Comparison of ENCODE assay signal across 8 cellular contexts in genomic region chr4:15232725-15233597, GRCh38.
DNase-seq lines count a peak whose midpoint lies in the region; ATAC-seq, FAIRE-seq and TF ChIP-seq lines count a peak whose summit lies in the region.

No MANE protein-coding gene starts in this region.

- H3K36me3 ChIP-seq in left lung = no peaks in the 10 kb centered on the region

- no peak for FAIRE-seq in GM12892 (lab: Jason Lieb, UNC)

- peaks cover 7 to 20% of the 10 kb centered on the region in 2 donors for H3K4me1 ChIP-seq in left lung

- intact Hi-C loops in left lung (cut with DNase I) = loop anchor here in 1 of 2 donors (10.0 kb wide), 1 partner anchor 162 kb away; no protein-coding TSS in a partner anchor

- TF ChIP-seq CTCF in left lung (IDR thresholded peaks at IDR 0.05) (no peak), RWPE1 (conservative IDR thresholded peaks at IDR 0.05; ENCODE audit: low read depth) (no peak)

- no peaks in the 10 kb centered on the region for H3K9me3 ChIP-seq in left lung

- POLR2A ChIA-PET in RWPE1 (lab: Yijun Ruan, JAX; ENCODE audit: low non-redundant PET) = no interaction called here

- TF ChIP-seq POLR2A in erythroblast (IDR thresholded peaks at IDR 0.05; ENCODE audit: low read length) = no peak
- no peak for TF ChIP-seq POLR2A in GM12892 (IDR thresholded peaks at IDR 0.05; ENCODE audit: low read depth, low read length)

- H3K27ac ChIP-seq in left lung (no peak overlapping the region), RWPE1 (no peak overlapping the region)

- peak; percentile 6 for ATAC-seq in left lung
- ATAC-seq in HG03175 (IDR thresholded peaks at IDR 0.05; ENCODE audit: unreplicated experiment) = no peak

- no peak overlapping the region for H3K4me3 ChIP-seq in left lung

- CTCF ChIA-PET in RWPE1 (lab: Yijun Ruan, JAX) = interaction anchor here (0.7 kb wide), 2 partner anchors 39 to 195 kb away, joined by 3 to 4 read pairs; no protein-coding TSS in a partner anchor

- H3K27me3 ChIP-seq in left lung = no peaks in the 10 kb centered on the region

- DNase-seq in ELR (ENCODE audit: low read depth) = peak; percentile 73
- peak; percentile 23 for DNase-seq in HT1080 (ENCODE audit: low read depth)
- DNase-seq in astrocyte of the hippocampus (ENCODE audit: low read depth, low spot score) = peak; percentile 80
- DNase-seq in left lung = no peak
- DNase-seq in RWPE1 (ENCODE audit: low spot score) = no peak
- no peak for DNase-seq in erythroblast (lab: John Stamatoyannopoulos, UW)
- DNase-seq in GM12892 (ENCODE audit: insufficient read length) = no peak

Comparison
In these comparisons a context has a peak if more than half of its experiments do, and no peak if none do; other contexts are left out.
1. DNase-seq: peak in ELR (single experiment), HT1080 (single experiment) and astrocyte of the hippocampus (single experiment); none in left lung (0 of 2), RWPE1 (single experiment), erythroblast (0 of 2) and GM12892 (single experiment).